In genomic region chr7:42736931-42737330, GRCh38 we compare ENCODE assay signal across 17 cellular contexts.
DNase-seq lines count a peak whose midpoint lies in the region; ATAC-seq and TF ChIP-seq lines count a peak whose summit lies in the region.
"Had no signal": no experiment of that assay in that cellular context is flagged by ENCODE, and none has a peak within 500 bp of the region (broad histone marks: within the 10 kb centered on the region; RNA-seq: fewer than 3 reads in every experiment).

No MANE protein-coding gene starts in this region.

- H3K27me3 ChIP-seq in CD4-positive, alpha-beta T cell (ENCODE audit: control insufficient read depth, insufficient read depth, low read length), result no peaks in the 10 kb centered on the region
- H3K27me3 ChIP-seq: esophagus squamous epithelium had no signal

- peak; percentile 40 for TF ChIP-seq CTCF in epithelial cell of proximal tubule (conservative IDR thresholded peaks at IDR 0.05; ENCODE audit: low read depth, low read length)
- TF ChIP-seq CTCF in retinal pigment epithelial cell (conservative IDR thresholded peaks at IDR 0.05; ENCODE audit: low read depth, low read length), result peak; percentile 9
- TF ChIP-seq CTCF in CD4-positive, alpha-beta T cell (IDR thresholded peaks at IDR 0.05), result no peak

- H3K9me3 Mint-ChIP-seq in CD4-positive, alpha-beta T cell, result no peaks in the 10 kb centered on the region
- H3K9me3 Mint-ChIP-seq: activated T-helper 2 cell treated with anti-CD3 and anti-CD28 coated beads, Interferon-gamma antibody, Interleukin-2, Interleukin-4, amounts not matched to agents 10 μg/mL and 5 μg/mL and 100 μg/mL, durations not matched to agents 14 hours and 24 hours and 36 hours had no signal

- H3K4me3 ChIP-seq in epithelial cell of proximal tubule (ENCODE audit: low read depth, low read length) (no peak overlapping the region), retinal pigment epithelial cell (ENCODE audit: low read length) (no peak overlapping the region)
- H3K4me3 ChIP-seq: esophagus squamous epithelium, SK-N-MC had no signal

- DNase-seq in DMS 273 (lab: John Stamatoyannopoulos, UW; ENCODE audit: unreplicated experiment), result peak; percentile 12
- DNase-seq in DMS 273 treated with DMSO at 0.1 percent for 48 hours (lab: John Stamatoyannopoulos, UW), result no peak
- peak; percentile 7 for DNase-seq in SK-N-DZ (ENCODE audit: low spot score)
- no peak for DNase-seq in epithelial cell of proximal tubule (ENCODE audit: low read depth)
- DNase-seq in retinal pigment epithelial cell (ENCODE audit: low read depth), result no peak
- no peak for DNase-seq in activated CD4-positive, CD25-positive, alpha-beta regulatory T cell (lab: John Stamatoyannopoulos, UW)
- no peak for DNase-seq in CD4-positive, alpha-beta T cell
- DNase-seq in Right ventricle myocardium inferior (ENCODE audit: missing footprints), result no peak
- DNase-seq: CD8-positive, alpha-beta memory T cell; dermis blood vessel endothelial cell; esophagus squamous epithelium; hippocampal formation; naive B cell; NCI-H2171 had no signal

- POLR2A ChIA-PET in CD4-positive, alpha-beta T cell (lab: Charles Lee), result no interaction called here

- no peak for ATAC-seq in CD4-positive, alpha-beta T cell (ENCODE audit: poor library complexity)
- ATAC-seq in Right ventricle myocardium inferior, result no peak

- H3K4me1 Mint-ChIP-seq in CD4-positive, alpha-beta T cell (ENCODE audit: low read depth), result no peaks in the 10 kb centered on the region
- H3K4me1 Mint-ChIP-seq: CD8-positive, alpha-beta memory T cell; naive B cell had no signal

- H3K4me3 Mint-ChIP-seq in CD4-positive, alpha-beta T cell, result no peak overlapping the region
- H3K4me3 Mint-ChIP-seq: CD8-positive, alpha-beta memory T cell had no signal

- CTCF ChIA-PET in CD4-positive, alpha-beta T cell (lab: Charles Lee), result no interaction called here

- no peak overlapping the region for H3K27ac ChIP-seq in CD4-positive, alpha-beta T cell (ENCODE audit: low read depth, low read length)
- H3K27ac ChIP-seq: 22Rv1, esophagus squamous epithelium, SK-N-MC had no signal

- no peaks in the 10 kb centered on the region for H3K27me3 Mint-ChIP-seq in CD4-positive, alpha-beta T cell
- H3K27me3 Mint-ChIP-seq: naive B cell had no signal

- no peak overlapping the region for H3K27ac Mint-ChIP-seq in CD4-positive, alpha-beta T cell
- H3K27ac Mint-ChIP-seq: activated T-helper 2 cell treated with anti-CD3 and anti-CD28 coated beads, Interferon-gamma antibody, Interleukin-2, Interleukin-4, amounts not matched to agents 10 μg/mL and 5 μg/mL and 100 μg/mL, durations not matched to agents 14 hours and 24 hours and 36 hours; CD8-positive, alpha-beta memory T cell; naive B cell had no signal

- no peaks in the 10 kb centered on the region for H3K36me3 Mint-ChIP-seq in CD4-positive, alpha-beta T cell (ENCODE audit: low read depth)
- H3K36me3 Mint-ChIP-seq: CD8-positive, alpha-beta memory T cell; naive B cell had no signal

- no peaks in the 10 kb centered on the region for H3K9me3 ChIP-seq in CD4-positive, alpha-beta T cell (ENCODE audit: control insufficient read depth, low read length)
- H3K9me3 ChIP-seq: esophagus squamous epithelium had no signal

- intact Hi-C loops in CD4-positive, alpha-beta T cell (cut with DNase I, micrococcal nuclease), result no loop called here
- intact Hi-C loops in Right ventricle myocardium inferior (cut with DNase I), result no loop called here

Comparison
In these comparisons a context has a peak if more than half of its experiments do, and no peak if none do; other contexts are left out.
1. DNase-seq: peak in DMS 273 (single experiment) and SK-N-DZ (single experiment); none in DMS 273 treated with DMSO at 0.1 percent for 48 hours (single experiment), epithelial cell of proximal tubule (single experiment), retinal pigment epithelial cell (single experiment), activated CD4-positive, CD25-positive, alpha-beta regulatory T cell (0 of 4), CD4-positive, alpha-beta T cell (0 of 10) and Right ventricle myocardium inferior (single experiment).